ENCODE assay signal across 10 cellular contexts in the genomic region with DNA sequence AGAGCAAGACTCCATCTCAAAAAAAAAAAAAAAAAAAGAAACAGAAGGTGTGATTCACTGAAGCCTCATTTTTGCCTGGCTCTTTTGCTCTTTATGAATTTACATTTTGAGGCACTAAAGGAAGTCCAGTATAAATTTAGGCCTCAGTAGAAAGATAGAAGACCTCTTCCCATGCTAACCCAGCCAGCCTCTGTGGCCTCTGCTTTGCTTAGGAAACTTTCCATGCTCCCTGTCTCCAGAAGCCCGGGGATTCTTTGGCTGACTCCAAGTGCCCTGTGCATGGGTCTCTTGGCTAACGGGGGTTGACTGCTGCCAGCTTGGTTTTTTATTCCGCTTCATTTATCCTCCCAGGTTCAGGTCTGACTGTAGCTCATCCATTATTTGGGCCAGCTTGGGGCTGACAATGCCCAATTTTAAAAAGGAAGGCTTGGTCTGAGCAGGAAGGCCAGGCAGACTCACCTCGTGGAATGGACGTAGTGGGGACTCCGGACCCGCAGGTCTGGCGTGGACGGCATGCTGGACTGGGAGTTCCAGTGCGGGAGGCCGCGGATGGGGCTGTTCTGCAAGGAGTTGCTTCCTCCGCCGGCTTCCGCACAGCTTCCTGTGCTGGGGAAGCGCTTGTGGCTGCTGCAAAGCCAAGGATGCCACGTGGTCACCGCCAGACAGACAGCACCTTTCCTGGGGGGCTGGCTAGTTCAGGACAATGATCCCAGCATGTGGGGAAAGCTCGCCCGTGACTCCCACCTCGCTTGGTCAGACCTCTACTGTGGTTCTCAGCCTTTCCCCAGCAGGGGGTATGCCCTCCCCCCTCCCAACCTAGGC.
DNase-seq lines count a peak whose midpoint lies in the region; ATAC-seq and TF ChIP-seq lines count a peak whose summit lies in the region.
"Had no signal": no experiment of that assay in that cellular context is flagged by ENCODE, and none has a peak within 500 bp of the region (broad histone marks: within the 10 kb centered on the region; RNA-seq: fewer than 3 reads in every experiment).

No MANE protein-coding gene starts in this region.

- no peaks in the 10 kb centered on the region for H3K27me3 Mint-ChIP-seq in naive thymus-derived CD8-positive, alpha-beta T cell
- H3K27me3 Mint-ChIP-seq: activated CD4-positive, alpha-beta memory T cell treated with anti-CD3 and anti-CD28 coated beads for 36 hours; CD8-positive, alpha-beta memory T cell had no signal

- POLR2A ChIA-PET in naive thymus-derived CD8-positive, alpha-beta T cell (lab: Charles Lee) = interaction anchor here (0.7 to 0.9 kb wide), 3 partner anchors 35 to 357 kb away, joined by 3 to 5 read pairs (median 3); no protein-coding TSS in a partner anchor

- WGBS in esophagus squamous epithelium, 2 donors = 63 to 67% methylated on average over 11 to 21 of the region's 21 CpGs

- no peaks in the 10 kb centered on the region for H3K9me3 Mint-ChIP-seq in naive thymus-derived CD8-positive, alpha-beta T cell
- H3K9me3 Mint-ChIP-seq: activated CD4-positive, alpha-beta memory T cell treated with anti-CD3 and anti-CD28 coated beads for 36 hours; CD8-positive, alpha-beta memory T cell had no signal

- H3K27ac ChIP-seq in esophagus squamous epithelium = peak overlapping the region in 3 of 4 donors; percentile 72 to 77 (median 76)

- peak overlapping the region in 1 of 4 donors; percentile 26 for H3K4me3 ChIP-seq in esophagus squamous epithelium

- TF ChIP-seq CTCF in esophagus squamous epithelium (IDR thresholded peaks at IDR 0.05) = no peak

- intact Hi-C loops in esophagus squamous epithelium (cut with DNase I) = no loop called here

- peaks cover 0 to 82% (median 13%) of the 10 kb centered on the region in 3 donors for H3K36me3 ChIP-seq in esophagus squamous epithelium

- H3K9me3 ChIP-seq in esophagus squamous epithelium = no peaks in the 10 kb centered on the region

- H3K27me3 ChIP-seq in esophagus squamous epithelium = no peaks in the 10 kb centered on the region

- ATAC-seq in naive thymus-derived CD8-positive, alpha-beta T cell = peak in 1 of 2 donors; percentile 45
- no peak for ATAC-seq in GM18517 (IDR thresholded peaks at IDR 0.05; ENCODE audit: unreplicated experiment)

- H3K4me3 Mint-ChIP-seq in naive thymus-derived CD8-positive, alpha-beta T cell = peak overlapping the region in 8 of 10 donors; percentile 30 to 54 (median 44)
- H3K4me3 Mint-ChIP-seq: activated CD4-positive, alpha-beta memory T cell treated with anti-CD3 and anti-CD28 coated beads for 36 hours had no signal

- TF ChIP-seq POLR2A in esophagus squamous epithelium (IDR thresholded peaks at IDR 0.05) = no peak

- DNase-seq in C1 segment of cervical spinal cord (lab: John Stamatoyannopoulos, UW) (peak in 11 of 14 donors; percentile 27 to 67 (median 52)), esophagus squamous epithelium (lab: John Stamatoyannopoulos, UW) (no peak), NCI-H128 (lab: John Stamatoyannopoulos, UW; ENCODE audit: unreplicated experiment) (no peak), LoVo (ENCODE audit: low spot score) (no peak), NCI-H2196 (lab: John Stamatoyannopoulos, UW; ENCODE audit: unreplicated experiment) (no peak)
- peak in 3 of 10 donors; percentile 6 to 17 (median 12) for DNase-seq in naive thymus-derived CD8-positive, alpha-beta T cell

- H3K36me3 Mint-ChIP-seq in naive thymus-derived CD8-positive, alpha-beta T cell = no peaks in the 10 kb centered on the region
- H3K36me3 Mint-ChIP-seq: activated CD4-positive, alpha-beta memory T cell treated with anti-CD3 and anti-CD28 coated beads for 36 hours had no signal

- peak overlapping the region in 3 of 10 donors; percentile 70 to 80 (median 71) for H3K27ac Mint-ChIP-seq in naive thymus-derived CD8-positive, alpha-beta T cell
- H3K27ac Mint-ChIP-seq: activated CD4-positive, alpha-beta memory T cell treated with anti-CD3 and anti-CD28 coated beads for 36 hours had no signal

- peaks cover 5 to 18% (median 15%) of the 10 kb centered on the region in 4 donors for H3K4me1 Mint-ChIP-seq in naive thymus-derived CD8-positive, alpha-beta T cell

- peaks cover 18 to 38% (median 21%) of the 10 kb centered on the region in 3 donors for H3K4me1 ChIP-seq in esophagus squamous epithelium

TF ChIP-seq in PFSK-1, 5 proteins besides CTCF, POLR2A, EP300 and RAD21:
- TF ChIP-seq FOXP2 (optimal IDR thresholded peaks at IDR 0.05; ENCODE audit: borderline replicate concordance, extremely low read depth, extremely low read length, insufficient read depth) (peak; percentile 36), REST (IDR thresholded peaks at IDR 0.05; ENCODE audit: insufficient read depth in 1 of 2, low read depth in 2 of 2, low read length in 2 of 2) (no peak)

Comparison
In these comparisons a context has a peak if more than half of its experiments do, and no peak if none do; other contexts are left out.
1. DNase-seq: peak in C1 segment of cervical spinal cord (11 of 14); none in esophagus squamous epithelium (single experiment), NCI-H128 (single experiment), LoVo (single experiment) and NCI-H2196 (single experiment).